ENCODE assay signal across 10 cellular contexts in genomic region chrX:120452131-120452530, GRCh38. TPM values are rescaled to one million over a fixed set of nuclear protein-coding genes. Genes with fewer than 3 reads are reported as not detected.
DNase-seq lines count a peak whose midpoint lies in the region; ATAC-seq and TF ChIP-seq lines count a peak whose summit lies in the region.
"Had no signal": no experiment of that assay in that cellular context is flagged by ENCODE, and none has a peak within 500 bp of the region (broad histone marks: within the 10 kb centered on the region; RNA-seq: fewer than 3 reads in every experiment).

No MANE protein-coding gene starts in this region.

- no TSS peak for BruUV-seq in mammary epithelial cell (replicated peaks; lab: Mats Ljungman, UMichigan)

- H3K9me3 ChIP-seq in mammary epithelial cell (replicated peaks; ENCODE audit: insufficient read depth, low read length) = no peaks in the 10 kb centered on the region
- H3K9me3 ChIP-seq in mucosa of descending colon = no peaks in the 10 kb centered on the region
- H3K9me3 ChIP-seq in HAP-1 = no peaks in the 10 kb centered on the region
- H3K9me3 ChIP-seq: BLaER1 treated with 17β-estradiol and CSF1 and Interleukin-3, amounts not matched to agents 10 nM and 100 nM; SJSA1 had no signal

- in situ Hi-C loops in mammary epithelial cell (cut with MboI; ENCODE audit: low sequenced_read_pairs in 2 of 2) = no loop called here
- in situ Hi-C loops in HAP-1 (cut with MboI; ENCODE audit: low sequenced_read_pairs) = no loop called here

- dilution Hi-C loops in mammary epithelial cell (cut with HindIII; ENCODE audit: low sequenced_read_pairs) = no loop called here

- H3K4me3 ChIP-seq in mammary epithelial cell (replicated peaks in 1 of 3; ENCODE audit: insufficient read depth in 1 of 3, low read depth in 2 of 3, low read length in 3 of 3) (no peak overlapping the region), mucosa of descending colon (no peak overlapping the region), HAP-1 (no peak overlapping the region)
- H3K4me3 ChIP-seq: BLaER1 treated with 17β-estradiol and CSF1 and Interleukin-3, amounts not matched to agents 10 nM and 100 nM; SJSA1 had no signal

- TF ChIP-seq CTCF in mammary epithelial cell (conservative IDR thresholded peaks at IDR 0.05 in 1 of 2, IDR thresholded peaks at IDR 0.05 in 1 of 2; ENCODE audit: extremely low read depth in 1 of 2, insufficient read depth in 1 of 2, low read depth in 1 of 2, low read length in 2 of 2) (peak; percentile 24 to 58), mucosa of descending colon (IDR thresholded peaks at IDR 0.05) (no peak)

- H3K4me1 ChIP-seq in mammary epithelial cell (ENCODE audit: insufficient read depth, low read length) (peaks cover 13% of the 10 kb centered on the region), mucosa of descending colon (ENCODE audit: low read depth) (no peaks in the 10 kb centered on the region), HAP-1 (no peaks in the 10 kb centered on the region)

- no peak overlapping the region for H3K27ac ChIP-seq in mammary epithelial cell (ENCODE audit: insufficient read depth, low read depth, low read length)
- H3K27ac ChIP-seq: BLaER1 treated with 17β-estradiol and CSF1 and Interleukin-3, amounts not matched to agents 10 nM and 100 nM; SJSA1 had no signal

- DNase-seq in NCI-H1105 treated with DMSO at 0.1 percent for 48 hours (lab: John Stamatoyannopoulos, UW) = peak; percentile 22
- no peak for DNase-seq in NCI-H1105 (lab: John Stamatoyannopoulos, UW)
- peak; percentile 39 for DNase-seq in MV-4-11 (lab: John Stamatoyannopoulos, UW)
- DNase-seq in mammary epithelial cell = no peak
- DNase-seq in mucosa of descending colon = peak in 1 of 3 donors; percentile 10
- no peak for DNase-seq in NCI-H774 (lab: John Stamatoyannopoulos, UW)
- DNase-seq in HAP-1 (ENCODE audit: low spot score in 2 of 2) = no peak
- DNase-seq in activated T-cell treated with anti-CD3 and anti-CD28 coated beads for 4 hours = no peak

- no peak overlapping the region for H3K9ac ChIP-seq in mammary epithelial cell (ENCODE audit: insufficient read depth, low read length)
- H3K9ac ChIP-seq: BLaER1 treated with 17β-estradiol and CSF1 and Interleukin-3, amounts not matched to agents 10 nM and 100 nM had no signal

- peaks cover 6% of the 10 kb centered on the region for H3K36me3 ChIP-seq in mammary epithelial cell (ENCODE audit: insufficient read depth, low read length)
- H3K36me3 ChIP-seq in mucosa of descending colon (ENCODE audit: low read depth) = no peaks in the 10 kb centered on the region
- H3K36me3 ChIP-seq in HAP-1 (replicated peaks) = peaks cover 47% of the 10 kb centered on the region

- WGBS in mammary epithelial cell (ENCODE audit: low coverage, missing lambda C conversion rate) = 48% methylated on average over 3 of the region's 3 CpGs

- H3K4me2 ChIP-seq in mammary epithelial cell (ENCODE audit: insufficient read depth, low read depth, low read length) = no peak overlapping the region
- H3K4me2 ChIP-seq: BLaER1 treated with 17β-estradiol and CSF1 and Interleukin-3, amounts not matched to agents 10 nM and 100 nM had no signal

- no peak overlapping the region for H2AFZ ChIP-seq in mammary epithelial cell (ENCODE audit: low read depth, low read length)

- H3K27me3 ChIP-seq in mammary epithelial cell (ENCODE audit: insufficient read depth, low read length) (no peaks in the 10 kb centered on the region), HAP-1 (ENCODE audit: low read depth) (no peaks in the 10 kb centered on the region)
- H3K27me3 ChIP-seq: BLaER1 treated with 17β-estradiol and CSF1 and Interleukin-3, amounts not matched to agents 10 nM and 100 nM; SJSA1 had no signal

- peaks cover 26% of the 10 kb centered on the region for H3K79me2 ChIP-seq in mammary epithelial cell (ENCODE audit: insufficient read depth, low read length)

- no peaks in the 10 kb centered on the region for H4K20me1 ChIP-seq in mammary epithelial cell (ENCODE audit: insufficient read depth, low read length)

- intact Hi-C loops in mammary epithelial cell (cut with micrococcal nuclease) = no loop called here
- intact Hi-C loops in mucosa of descending colon (cut with DNase I, micrococcal nuclease) = no loop called here

- peak; percentile 29 for ATAC-seq in mucosa of descending colon

- CTCF ChIA-PET in mammary epithelial cell (lab: Charles Lee; ENCODE audit: low non-redundant PET) = no interaction called here

RNA-seq across cellular contexts. Expression of gene LAMP2, which starts 17.0 kb away (rescaled TPM):
- 100 to 1,000 TPM; 146 to 475 TPM for total RNA-seq in mammary epithelial cell
- polyA plus RNA-seq in mammary epithelial cell = 149 TPM
- 90.1 TPM for polyA minus RNA-seq in mammary epithelial cell
- total RNA-seq in mucosa of descending colon = 10 to 100 TPM; 75.1 to 90.0 (median 79.0) TPM

Comparison
In these comparisons a context has a peak if more than half of its experiments do, and no peak if none do; other contexts are left out.
1. DNase-seq: peak in NCI-H1105 treated with DMSO at 0.1 percent for 48 hours (single experiment) and MV-4-11 (single experiment); none in NCI-H1105 (single experiment), mammary epithelial cell (single experiment), NCI-H774 (single experiment), HAP-1 (0 of 2) and activated T-cell treated with anti-CD3 and anti-CD28 coated beads for 4 hours (single experiment).